Comparison of ENCODE assay signal across 15 cellular contexts in the genomic region with DNA sequence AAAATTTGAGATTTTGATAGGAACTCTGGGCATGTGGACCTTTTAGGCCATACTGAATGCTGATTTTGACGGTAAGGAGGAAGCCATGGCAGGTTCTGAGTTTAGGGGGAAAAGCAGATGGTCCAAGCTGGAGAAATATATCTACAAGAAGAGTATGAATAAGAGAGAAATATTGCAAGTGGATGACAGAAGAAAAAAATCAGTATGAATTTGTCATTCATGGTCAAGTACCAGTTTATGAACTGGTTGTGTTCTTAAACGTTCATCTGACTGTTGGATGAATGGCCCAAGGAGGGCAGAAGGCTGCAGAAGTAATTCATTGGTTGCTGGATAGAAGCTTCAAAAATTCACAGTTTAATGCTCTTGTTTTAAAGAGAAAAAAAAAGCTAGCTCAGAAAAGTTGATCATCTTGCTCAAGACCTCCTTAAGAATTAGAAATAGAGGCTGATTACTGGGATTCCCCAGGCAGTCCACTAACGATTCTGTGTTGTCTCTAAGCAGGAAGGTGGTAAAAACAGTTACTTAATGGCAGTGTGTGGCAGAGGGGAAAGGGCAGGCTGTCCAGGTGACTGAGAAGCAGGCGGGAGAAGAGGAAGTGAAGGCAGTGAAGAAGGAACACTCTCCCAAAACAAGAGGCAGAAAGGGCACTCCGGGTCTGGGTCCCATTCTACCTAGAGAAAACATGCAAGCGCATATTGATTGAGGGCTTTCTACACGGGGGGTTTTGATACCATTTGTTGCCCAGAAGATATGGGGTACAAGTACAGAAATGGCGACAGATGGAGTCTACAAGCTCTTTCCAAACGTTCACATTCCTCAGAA. TPM values are rescaled to one million over a fixed set of nuclear protein-coding genes. Genes with fewer than 3 reads are reported as not detected.
DNase-seq lines count a peak whose midpoint lies in the region; ATAC-seq and TF ChIP-seq lines count a peak whose summit lies in the region.
"Had no signal": no experiment of that assay in that cellular context is flagged by ENCODE, and none has a peak within 500 bp of the region (broad histone marks: within the 10 kb centered on the region; RNA-seq: fewer than 3 reads in every experiment).

No MANE protein-coding gene starts in this region.

- peak overlapping the region; percentile 80 for H3K27ac Mint-ChIP-seq in T-helper 2 cell treated with Interferon-gamma antibody and Interleukin-4, amounts not matched to agents 5 μg/mL and 100 μg/mL, for 36 hours
- H3K27ac Mint-ChIP-seq in activated CD8-positive, alpha-beta T cell treated with anti-CD3 and anti-CD28 coated beads for 36 hours: peak overlapping the region; percentile 52
- H3K27ac Mint-ChIP-seq in natural killer cell: peak overlapping the region; percentile 57 to 92

- CTCF ChIA-PET in activated CD8-positive, alpha-beta T cell treated with anti-CD3 and anti-CD28 coated beads for 36 hours (lab: Charles Lee): interaction anchor here (1.0 kb wide), 1 partner anchor 41 kb away, joined by 3 read pairs; no protein-coding TSS in a partner anchor

- no peak for ATAC-seq in activated CD8-positive, alpha-beta T cell treated with anti-CD3 and anti-CD28 coated beads for 36 hours
- ATAC-seq in natural killer cell: no peak
- ATAC-seq in GM21423 (IDR thresholded peaks at IDR 0.05; ENCODE audit: unreplicated experiment): no peak

- H3K9me3 Mint-ChIP-seq in T-helper 2 cell treated with Interferon-gamma antibody and Interleukin-4, amounts not matched to agents 5 μg/mL and 100 μg/mL, for 36 hours: no peaks in the 10 kb centered on the region
- no peaks in the 10 kb centered on the region for H3K9me3 Mint-ChIP-seq in activated CD8-positive, alpha-beta T cell treated with anti-CD3 and anti-CD28 coated beads for 36 hours
- H3K9me3 Mint-ChIP-seq in natural killer cell: no peaks in the 10 kb centered on the region

- peaks cover 2% of the 10 kb centered on the region for H3K36me3 Mint-ChIP-seq in T-helper 2 cell treated with Interferon-gamma antibody and Interleukin-4, amounts not matched to agents 5 μg/mL and 100 μg/mL, for 36 hours (ENCODE audit: low read depth)
- peaks cover 6% of the 10 kb centered on the region for H3K36me3 Mint-ChIP-seq in activated CD8-positive, alpha-beta T cell treated with anti-CD3 and anti-CD28 coated beads for 36 hours (ENCODE audit: low read depth)
- H3K36me3 Mint-ChIP-seq in natural killer cell: no peaks in the 10 kb centered on the region

- in situ Hi-C loops in GM13977 (cut with MboI; ENCODE audit: low pct_unique_long_range_greater_than_20kb, low sequenced_read_pairs, unreplicated experiment) (no loop called here), G401 (cut with HindIII; ENCODE audit: low sequenced_read_pairs) (no loop called here)

- intact Hi-C loops in activated CD8-positive, alpha-beta T cell treated with anti-CD3 and anti-CD28 coated beads for 36 hours (cut with micrococcal nuclease): loop anchor here (5.0 kb wide), 3 partner anchors 63 to 157 kb away; no protein-coding TSS in a partner anchor
- intact Hi-C loops in natural killer cell (cut with micrococcal nuclease): loop anchor here (5.0 kb wide), 4 partner anchors 73 to 202 kb away; no protein-coding TSS in a partner anchor

- peaks cover 6% of the 10 kb centered on the region for H3K27me3 Mint-ChIP-seq in T-helper 2 cell treated with Interferon-gamma antibody and Interleukin-4, amounts not matched to agents 5 μg/mL and 100 μg/mL, for 36 hours (ENCODE audit: low read depth)
- H3K27me3 Mint-ChIP-seq in activated CD8-positive, alpha-beta T cell treated with anti-CD3 and anti-CD28 coated beads for 36 hours: no peaks in the 10 kb centered on the region
- H3K27me3 Mint-ChIP-seq in natural killer cell (ENCODE audit: low read depth in 2 of 2): peaks cover 0 to 2% of the 10 kb centered on the region in 2 donors

- TF ChIP-seq CTCF in GM13977 (IDR thresholded peaks at IDR 0.05; ENCODE audit: extremely low read depth, insufficient read depth, missing control alignments) (no peak), natural killer cell (IDR thresholded peaks at IDR 0.05) (no peak)
- TF ChIP-seq CTCF in activated CD8-positive, alpha-beta T cell treated with anti-CD3 and anti-CD28 coated beads for 36 hours (IDR thresholded peaks at IDR 0.05): no peak

- POLR2A ChIA-PET in activated CD8-positive, alpha-beta T cell treated with anti-CD3 and anti-CD28 coated beads for 36 hours (lab: Charles Lee): interaction anchor here (1.4 kb wide), 1 partner anchor 103 kb away, joined by 6 read pairs; no protein-coding TSS in a partner anchor

- peak; percentile 4 for DNase-seq in T-helper 2 cell treated with Interferon-gamma antibody and Interleukin-4, amounts not matched to agents 5 μg/mL and 100 μg/mL, for 36 hours (ENCODE audit: low spot score)
- DNase-seq in T-helper 2 cell (no peak), GM13977 (ENCODE audit: low spot score) (peak; percentile 45), natural killer cell (no peak), G401 (ENCODE audit: low spot score) (no peak)
- DNase-seq in activated CD8-positive, alpha-beta T cell treated with anti-CD3 and anti-CD28 coated beads for 36 hours: no peak
- DNase-seq in activated effector memory CD4-positive, alpha-beta T cell treated with anti-CD3 and anti-CD28 coated beads, Interleukin-2, amount 50 U/mL, for 16 hours: no peak
- DNase-seq: activated CD4-positive, CD25-positive, alpha-beta regulatory T cell; amygdala; DND-41; effector CD8-positive, alpha-beta T cell; retina; SIG-M5; testis had no signal

- peak overlapping the region; percentile 66 for H3K4me3 Mint-ChIP-seq in T-helper 2 cell treated with Interferon-gamma antibody and Interleukin-4, amounts not matched to agents 5 μg/mL and 100 μg/mL, for 36 hours
- peak overlapping the region; percentile 73 for H3K4me3 Mint-ChIP-seq in activated CD8-positive, alpha-beta T cell treated with anti-CD3 and anti-CD28 coated beads for 36 hours
- H3K4me3 Mint-ChIP-seq in natural killer cell: peak overlapping the region; percentile 32

- peaks cover 46% of the 10 kb centered on the region for H3K4me1 Mint-ChIP-seq in T-helper 2 cell treated with Interferon-gamma antibody and Interleukin-4, amounts not matched to agents 5 μg/mL and 100 μg/mL, for 36 hours (ENCODE audit: low read depth)
- peaks cover 56% of the 10 kb centered on the region for H3K4me1 Mint-ChIP-seq in activated CD8-positive, alpha-beta T cell treated with anti-CD3 and anti-CD28 coated beads for 36 hours (ENCODE audit: low read depth)
- peaks cover 33 to 35% of the 10 kb centered on the region in 2 donors for H3K4me1 Mint-ChIP-seq in natural killer cell

RNA-seq across cellular contexts. Expression of gene DUSP22, which starts 2.0 kb away (rescaled TPM):
- 10 to 100 TPM; 32.5 to 34.2 TPM for total RNA-seq in activated CD8-positive, alpha-beta T cell treated with anti-CD3 and anti-CD28 coated beads for 36 hours
- 10 to 100 TPM; 50.4 to 61.5 (median 56.6) TPM for total RNA-seq in natural killer cell
- total RNA-seq in G401 (2014; rRNA removed; shearing (Covaris generic)): 16.6 and 16.9 TPM in 2 replicates

Comparison
In these comparisons a context has a peak if more than half of its experiments do, and no peak if none do; other contexts are left out.
1. DNase-seq: peak in T-helper 2 cell treated with Interferon-gamma antibody and Interleukin-4, amounts not matched to agents 5 μg/mL and 100 μg/mL, for 36 hours (single experiment) and GM13977 (single experiment); none in T-helper 2 cell (0 of 5), activated CD8-positive, alpha-beta T cell treated with anti-CD3 and anti-CD28 coated beads for 36 hours (single experiment), natural killer cell (single experiment), activated effector memory CD4-positive, alpha-beta T cell treated with anti-CD3 and anti-CD28 coated beads, Interleukin-2, amount 50 U/mL, for 16 hours (single experiment) and G401 (single experiment).
2. Peak in every context shown above with its lines, with median percentiles within 50 percentile points of each other: H3K27ac Mint-ChIP-seq and H3K4me3 Mint-ChIP-seq.